Comparison of ENCODE assay signal across 1 cellular context in the genomic region with DNA sequence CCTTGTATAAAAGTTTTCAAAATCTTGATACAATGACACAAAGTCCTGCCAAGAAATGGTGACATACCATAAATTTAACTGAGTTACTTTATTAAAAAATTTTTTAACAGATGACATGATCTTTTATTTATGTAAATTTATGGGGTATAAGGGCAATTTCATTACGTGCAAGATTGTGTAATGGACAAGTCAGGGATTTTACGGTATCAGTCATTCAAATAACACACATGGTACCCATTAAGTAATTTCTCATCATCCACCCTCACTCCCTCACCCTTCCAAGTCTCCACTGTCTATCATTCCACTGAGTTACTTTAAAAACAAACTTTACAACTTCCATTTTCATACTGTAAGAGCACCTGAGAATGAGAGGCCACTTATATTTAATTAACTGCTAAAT.
TF ChIP-seq lines count a peak whose summit lies in the region.

No MANE protein-coding gene starts in this region.

TF ChIP-seq in GM12878, 131 proteins besides CTCF, POLR2A, EP300 and RAD21:
- TF ChIP-seq POLR2AphosphoS2 (IDR thresholded peaks at IDR 0.05; ENCODE audit: low read depth, low read length) = no peak
- no peak for TF ChIP-seq ESRRA (IDR thresholded peaks at IDR 0.05; ENCODE audit: low read length)
- TF ChIP-seq BRCA1 (IDR thresholded peaks at IDR 0.05; ENCODE audit: low read depth, low read length) = no peak
- TF ChIP-seq, protein P1, sequence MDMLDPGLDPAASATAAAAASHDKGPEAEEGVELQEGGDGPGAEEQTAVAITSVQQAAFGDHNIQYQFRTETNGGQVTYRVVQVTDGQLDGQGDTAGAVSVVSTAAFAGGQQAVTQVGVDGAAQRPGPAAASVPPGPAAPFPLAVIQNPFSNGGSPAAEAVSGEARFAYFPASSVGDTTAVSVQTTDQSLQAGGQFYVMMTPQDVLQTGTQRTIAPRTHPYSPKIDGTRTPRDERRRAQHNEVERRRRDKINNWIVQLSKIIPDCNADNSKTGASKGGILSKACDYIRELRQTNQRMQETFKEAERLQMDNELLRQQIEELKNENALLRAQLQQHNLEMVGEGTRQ (IDR thresholded peaks at IDR 0.05; ENCODE audit: borderline replicate concordance, low read depth, low read length) = no peak
- TF ChIP-seq, protein P2, sequence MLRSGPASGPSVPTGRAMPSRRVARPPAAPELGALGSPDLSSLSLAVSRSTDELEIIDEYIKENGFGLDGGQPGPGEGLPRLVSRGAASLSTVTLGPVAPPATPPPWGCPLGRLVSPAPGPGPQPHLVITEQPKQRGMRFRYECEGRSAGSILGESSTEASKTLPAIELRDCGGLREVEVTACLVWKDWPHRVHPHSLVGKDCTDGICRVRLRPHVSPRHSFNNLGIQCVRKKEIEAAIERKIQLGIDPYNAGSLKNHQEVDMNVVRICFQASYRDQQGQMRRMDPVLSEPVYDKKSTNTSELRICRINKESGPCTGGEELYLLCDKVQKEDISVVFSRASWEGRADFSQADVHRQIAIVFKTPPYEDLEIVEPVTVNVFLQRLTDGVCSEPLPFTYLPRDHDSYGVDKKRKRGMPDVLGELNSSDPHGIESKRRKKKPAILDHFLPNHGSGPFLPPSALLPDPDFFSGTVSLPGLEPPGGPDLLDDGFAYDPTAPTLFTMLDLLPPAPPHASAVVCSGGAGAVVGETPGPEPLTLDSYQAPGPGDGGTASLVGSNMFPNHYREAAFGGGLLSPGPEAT (IDR thresholded peaks at IDR 0.05; ENCODE audit: low read depth) = no peak
